23 cellular contexts compared by ENCODE assay signal in the genomic region with DNA sequence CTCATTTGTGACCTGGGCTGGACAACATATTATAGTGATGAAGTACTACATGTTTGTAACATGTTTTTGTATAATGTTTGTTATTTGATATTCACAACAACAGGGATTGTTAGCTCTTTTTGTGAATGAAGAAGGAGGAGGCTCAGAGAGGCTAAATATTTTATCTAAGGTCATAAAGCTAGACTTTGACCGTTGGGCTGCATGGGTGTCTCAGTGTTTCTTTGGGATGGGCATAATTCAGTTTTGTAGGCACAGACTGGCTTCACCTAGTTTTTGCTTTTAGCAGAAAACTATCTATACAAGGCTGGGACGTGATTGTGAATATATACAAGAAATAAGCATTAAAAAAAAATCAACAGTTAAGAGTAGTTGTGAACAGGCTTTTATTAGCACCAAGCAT. TPM values are rescaled to one million over a fixed set of nuclear protein-coding genes. Genes with fewer than 3 reads are reported as not detected.
DNase-seq lines count a peak whose midpoint lies in the region; ATAC-seq, FAIRE-seq and TF ChIP-seq lines count a peak whose summit lies in the region.
"Had no signal": no experiment of that assay in that cellular context is flagged by ENCODE, and none has a peak within 500 bp of the region (broad histone marks: within the 10 kb centered on the region; RNA-seq: fewer than 3 reads in every experiment).

No MANE protein-coding gene starts in this region.

- POLR2A ChIA-PET in HepG2 (lab: Yijun Ruan, JAX): no interaction called here

- H3K9me3 ChIP-seq in liver (ENCODE audit: control insufficient read depth in 4 of 4, low read length in 3 of 4): no peaks in the 10 kb centered on the region
- no peaks in the 10 kb centered on the region for H3K9me3 ChIP-seq in HepG2 (ENCODE audit: low read length)
- H3K9me3 ChIP-seq: A549; BE2C; BLaER1 treated with 17β-estradiol and CSF1 and Interleukin-3, amounts not matched to agents 10 nM and 100 nM had no signal

- H3K27me3 ChIP-seq in liver (ENCODE audit: control insufficient read depth in 4 of 4, insufficient read depth in 4 of 4, low read length in 3 of 4): no peaks in the 10 kb centered on the region
- H3K27me3 ChIP-seq in HepG2 (ENCODE audit: control insufficient read depth in 1 of 2, insufficient read depth in 2 of 2, low read length in 2 of 2): no peaks in the 10 kb centered on the region
- H3K27me3 ChIP-seq: BE2C; BLaER1 treated with 17β-estradiol and CSF1 and Interleukin-3, amounts not matched to agents 10 nM and 100 nM had no signal

- no peak overlapping the region for H3K4me3 Mint-ChIP-seq in stimulated activated naive B cell treated with anti-CD40 and anti-IgM and Interleukin-4, amounts not matched to agents 10 μg/mL and 1 μg/mL and 100 μg/mL, for 72 hours
- H3K4me3 Mint-ChIP-seq: CD14-positive monocyte; CD4-positive, alpha-beta T cell; CD8-positive, alpha-beta memory T cell; H9 had no signal

- DNase-seq in HepG2 (ENCODE audit: low spot score) (no peak), left lobe of liver (ENCODE audit: low spot score) (no peak), COR-L47 (lab: John Stamatoyannopoulos, UW) (no peak), GM03348 (ENCODE audit: low spot score) (no peak)
- no peak for DNase-seq in stimulated activated naive B cell treated with anti-CD40 and anti-IgM and Interleukin-4, amounts not matched to agents 10 μg/mL and 1 μg/mL and 100 μg/mL, for 72 hours
- DNase-seq: 8988T; ACHN; AML-193; BE2C; Calu3; CD4-positive, alpha-beta T cell; CD8-positive, alpha-beta memory T cell; DMS53; DMS79 treated with DMSO at 0.1 percent for 48 hours; GF-D8; H9 had no signal

- no peaks in the 10 kb centered on the region for H3K27me3 Mint-ChIP-seq in stimulated activated naive B cell treated with anti-CD40 and anti-IgM and Interleukin-4, amounts not matched to agents 10 μg/mL and 1 μg/mL and 100 μg/mL, for 72 hours
- H3K27me3 Mint-ChIP-seq: CD4-positive, alpha-beta T cell; CD8-positive, alpha-beta memory T cell had no signal

- intact Hi-C loops in HepG2 (cut with micrococcal nuclease; ENCODE audit: unreplicated experiment): no loop called here

- 68% methylated on average over 2 of the region's 2 CpGs for WGBS in liver
- WGBS in HepG2 (ENCODE audit: low lambda C conversion rate): 76% methylated on average over 2 of the region's 2 CpGs

- H3K4me3 ChIP-seq in liver (ENCODE audit: low read depth in 1 of 3, low read length in 3 of 3) (no peak overlapping the region), HepG2 (replicated peaks in 1 of 3; ENCODE audit: insufficient read depth in 1 of 3, low read depth in 2 of 3, low read length in 3 of 3) (no peak overlapping the region)
- H3K4me3 ChIP-seq: A549; BLaER1 treated with 17β-estradiol and CSF1 and Interleukin-3, amounts not matched to agents 10 nM and 100 nM had no signal

- TF ChIP-seq EP300 in HepG2 (IDR thresholded peaks at IDR 0.05; ENCODE audit: low read depth in 2 of 2, low read length in 2 of 2): no peak
- TF ChIP-seq EP300 in HepG2 (CRISPR knock-in tag; IDR thresholded peaks at IDR 0.05; ENCODE audit: borderline replicate concordance): no peak

- no peak for FAIRE-seq in HepG2 (lab: Jason Lieb, UNC)
- FAIRE-seq: A549, GM12892, H1 had no signal

- peaks cover 22 to 42% of the 10 kb centered on the region in 2 donors for H3K36me3 Mint-ChIP-seq in stimulated activated naive B cell treated with anti-CD40 and anti-IgM and Interleukin-4, amounts not matched to agents 10 μg/mL and 1 μg/mL and 100 μg/mL, for 72 hours

- no peak for ATAC-seq in HepG2
- ATAC-seq in left lobe of liver: peak; percentile 24
- ATAC-seq in stimulated activated naive B cell treated with anti-CD40 and anti-IgM and Interleukin-4, amounts not matched to agents 10 μg/mL and 1 μg/mL and 100 μg/mL, for 72 hours (replicated peaks): no peak
- ATAC-seq: A549, HCT116 had no signal

- no peak overlapping the region for H3K4me2 ChIP-seq in HepG2 (ENCODE audit: low read depth, low read length)
- H3K4me2 ChIP-seq: A549 had no signal

- no peaks in the 10 kb centered on the region for H4K20me1 ChIP-seq in HepG2 (ENCODE audit: insufficient read depth, low read length)

- no peak for TF ChIP-seq POLR2A in HepG2 (IDR thresholded peaks at IDR 0.05; ENCODE audit: insufficient read depth in 1 of 2, low read depth in 2 of 2, low read length in 2 of 2)

- no TSS peak for BruUV-seq in HepG2 (replicated peaks; lab: Mats Ljungman, UMichigan)

- H3K4me1 Mint-ChIP-seq in stimulated activated naive B cell treated with anti-CD40 and anti-IgM and Interleukin-4, amounts not matched to agents 10 μg/mL and 1 μg/mL and 100 μg/mL, for 72 hours: peaks cover 0 to 1% of the 10 kb centered on the region in 2 donors
- H3K4me1 Mint-ChIP-seq: CD14-positive monocyte, H9 had no signal

- no peaks in the 10 kb centered on the region for H3K9me3 Mint-ChIP-seq in stimulated activated naive B cell treated with anti-CD40 and anti-IgM and Interleukin-4, amounts not matched to agents 10 μg/mL and 1 μg/mL and 100 μg/mL, for 72 hours
- H3K9me3 Mint-ChIP-seq: CD14-positive monocyte; CD4-positive, alpha-beta T cell; CD8-positive, alpha-beta memory T cell; H9 had no signal

- no peaks in the 10 kb centered on the region for H3K79me2 ChIP-seq in HepG2 (ENCODE audit: insufficient read depth, low read length)

- H3K9ac ChIP-seq in liver (ENCODE audit: low read depth in 1 of 2, low read length in 2 of 2) (no peak overlapping the region), HepG2 (ENCODE audit: insufficient read depth, low read depth, low read length) (no peak overlapping the region)
- H3K9ac ChIP-seq: BLaER1 treated with 17β-estradiol and CSF1 and Interleukin-3, amounts not matched to agents 10 nM and 100 nM had no signal

- CTCF ChIA-PET in HepG2 (lab: Yijun Ruan, JAX; ENCODE audit: low intra/inter-chr PET ratio, low total read pairs): no interaction called here

- no peak overlapping the region for H3K27ac ChIP-seq in liver (ENCODE audit: low read depth in 1 of 2, low read length in 2 of 2)
- H3K27ac ChIP-seq in HepG2 (ENCODE audit: extremely low read length, insufficient read depth, low read length): no peak overlapping the region
- H3K27ac ChIP-seq: A549 had no signal

- peaks cover 4 to 27% (median 13%) of the 10 kb centered on the region in 4 donors for H3K4me1 ChIP-seq in liver (ENCODE audit: control insufficient read depth in 4 of 4, insufficient read depth in 4 of 4, low read length in 3 of 4)
- peaks cover 20% of the 10 kb centered on the region for H3K4me1 ChIP-seq in HepG2 (ENCODE audit: insufficient read depth, low read length)
- H3K4me1 ChIP-seq: A549, BE2C had no signal

- no peak for TF ChIP-seq RAD21 in liver (IDR thresholded peaks at IDR 0.05)
- TF ChIP-seq RAD21 in HepG2 (CRISPR knock-in tag; IDR thresholded peaks at IDR 0.05): no peak

- H3K27ac Mint-ChIP-seq in stimulated activated naive B cell treated with anti-CD40 and anti-IgM and Interleukin-4, amounts not matched to agents 10 μg/mL and 1 μg/mL and 100 μg/mL, for 72 hours: peak overlapping the region; percentile 14
- H3K27ac Mint-ChIP-seq: CD14-positive monocyte; CD4-positive, alpha-beta T cell; CD8-positive, alpha-beta memory T cell had no signal

- in situ Hi-C loops in HepG2 (cut with HindIII; ENCODE audit: extremely low pct_ligation_motif_present, low pct_unique_long_range_greater_than_20kb): no loop called here

- no peak for TF ChIP-seq CTCF in liver (IDR thresholded peaks at IDR 0.05; ENCODE audit: low read depth, low read length, missing input control)
- no peak for TF ChIP-seq CTCF in HepG2 (CRISPR knock-in tag; IDR thresholded peaks at IDR 0.05)

- no peak overlapping the region for H2AFZ ChIP-seq in HepG2 (ENCODE audit: low read length)

- H3K36me3 ChIP-seq in liver (ENCODE audit: control insufficient read depth in 4 of 4, insufficient read depth in 3 of 4, low read depth in 1 of 4, low read length in 3 of 4): peaks cover 6 to 23% (median 10%) of the 10 kb centered on the region in 4 donors
- H3K36me3 ChIP-seq in HepG2 (replicated peaks in 1 of 2; ENCODE audit: control insufficient read depth in 1 of 2, insufficient read depth in 2 of 2, low read length in 2 of 2): peaks cover 1 to 37% of the 10 kb centered on the region in 2 experiments; a peak in 3 of 5 replicates

RNA-seq across cellular contexts. Expression of a gene that starts 15.0 kb away (rescaled TPM):
- 10 to 100 TPM; 15.9 to 20.2 TPM for total RNA-seq in liver
- 10 to 100 TPM; 22.4 to 24.3 TPM for polyA plus RNA-seq in liver
- total RNA-seq in HepG2 (2016; rRNA removed; fragmentation: Illumina TruSeq; extraction: Trizol): 29.8 and 45.0 TPM in 2 replicates
- total RNA-seq in HepG2 (2016; cell fraction: cytosol; rRNA removed; fragmentation: Illumina TruSeq; extraction: Trizol; ENCODE audit: low read depth): 36.2 and 49.1 TPM in 2 replicates
- total RNA-seq in HepG2 (2016; cell fraction: insoluble cytoplasmic fraction; rRNA removed; fragmentation: Illumina TruSeq; extraction: Trizol): 32.9 and 43.3 TPM in 2 replicates
- total RNA-seq in HepG2 (2016; cell fraction: membrane; rRNA removed; fragmentation: Illumina TruSeq; extraction: Trizol): 68.2 and 69.9 TPM in 2 replicates
- 14.3 and 15.8 TPM in 2 replicates for total RNA-seq in HepG2 (2016; cell fraction: nucleus; rRNA removed; fragmentation: Illumina TruSeq; extraction: Trizol)
- 29.8 and 32.4 TPM in 2 replicates for polyA plus RNA-seq in HepG2 (2011; rRNA removed)
- polyA plus RNA-seq in HepG2 (2011; cell fraction: cytosol; rRNA removed): 23.4 and 29.9 TPM in 2 replicates
- 4.6 and 7.7 TPM in 2 replicates for polyA plus RNA-seq in HepG2 (2011; cell fraction: nucleus; rRNA removed)
- polyA plus RNA-seq in HepG2 (2012): 23.6 and 24.8 TPM in 2 replicates
- polyA plus RNA-seq in HepG2 (2016; cell fraction: cytosol; fragmentation: Illumina TruSeq; extraction: Trizol; ENCODE audit: low read depth): 74.7 and 106 TPM in 2 replicates
- polyA plus RNA-seq in HepG2 (2016; cell fraction: insoluble cytoplasmic fraction; fragmentation: Illumina TruSeq; extraction: Trizol; ENCODE audit: low read depth): 66.2 and 74.2 TPM in 2 replicates
- 103 and 108 TPM in 2 replicates for polyA plus RNA-seq in HepG2 (2016; cell fraction: membrane; fragmentation: Illumina TruSeq; extraction: Trizol; ENCODE audit: low read depth)
- polyA plus RNA-seq in HepG2 (2016; cell fraction: nucleus; fragmentation: Illumina TruSeq; extraction: Trizol; ENCODE audit: insufficient read depth, low read depth): 32.3 and 39.9 TPM in 2 replicates
- polyA minus RNA-seq in HepG2 (2011; rRNA and poly(A)+ RNA removed; ENCODE audit: low replicate concordance): 5.4 and 7.5 TPM in 2 replicates
- polyA minus RNA-seq in HepG2 (2011; cell fraction: cytosol; rRNA and poly(A)+ RNA removed): 4.7 and 5.0 TPM in 2 replicates
- 5.4 and 5.7 TPM in 2 replicates for polyA minus RNA-seq in HepG2 (2011; cell fraction: nucleus; rRNA and poly(A)+ RNA removed)
- 6.3 TPM for total RNA-seq in left lobe of liver

RNA-seq across cellular contexts. Expression of a gene that starts 15.3 kb away (rescaled TPM):
- total RNA-seq in liver (10 to 100 TPM in 1 of 2 donors, 1 to 10 TPM in 1; 9.3 to 17.8 TPM), HepG2 (2016; rRNA removed; fragmentation: Illumina TruSeq; extraction: Trizol) (6.3 and 10.2 TPM in 2 replicates), left lobe of liver (21.7 TPM)
- polyA plus RNA-seq in liver (10 to 100 TPM; 15.0 to 15.6 TPM), HepG2 (2011; rRNA removed) (4.5 and 5.7 TPM in 2 replicates)
- 2.4 and 2.5 TPM in 2 replicates for total RNA-seq in HepG2 (2016; cell fraction: cytosol; rRNA removed; fragmentation: Illumina TruSeq; extraction: Trizol; ENCODE audit: low read depth)
- 6.5 and 9.4 TPM in 2 replicates for total RNA-seq in HepG2 (2016; cell fraction: insoluble cytoplasmic fraction; rRNA removed; fragmentation: Illumina TruSeq; extraction: Trizol)
- 5.6 and 6.1 TPM in 2 replicates for total RNA-seq in HepG2 (2016; cell fraction: membrane; rRNA removed; fragmentation: Illumina TruSeq; extraction: Trizol)
- 11.2 and 12.3 TPM in 2 replicates for total RNA-seq in HepG2 (2016; cell fraction: nucleus; rRNA removed; fragmentation: Illumina TruSeq; extraction: Trizol)
- 3.0 and 3.2 TPM in 2 replicates for polyA plus RNA-seq in HepG2 (2011; cell fraction: cytosol; rRNA removed)
- polyA plus RNA-seq in HepG2 (2011; cell fraction: nucleus; rRNA removed): 3.5 and 3.7 TPM in 2 replicates
- polyA plus RNA-seq in HepG2 (2012): 4.8 and 8.4 TPM in 2 replicates
- polyA plus RNA-seq in HepG2 (2016; cell fraction: cytosol; fragmentation: Illumina TruSeq; extraction: Trizol; ENCODE audit: low read depth): 2.4 and 2.8 TPM in 2 replicates
- 7.8 TPM in 2 replicates for polyA plus RNA-seq in HepG2 (2016; cell fraction: insoluble cytoplasmic fraction; fragmentation: Illumina TruSeq; extraction: Trizol; ENCODE audit: low read depth)
- 5.4 and 6.1 TPM in 2 replicates for polyA plus RNA-seq in HepG2 (2016; cell fraction: membrane; fragmentation: Illumina TruSeq; extraction: Trizol; ENCODE audit: low read depth)
- 25.6 and 26.2 TPM in 2 replicates for polyA plus RNA-seq in HepG2 (2016; cell fraction: nucleus; fragmentation: Illumina TruSeq; extraction: Trizol; ENCODE audit: insufficient read depth, low read depth)
- polyA minus RNA-seq in HepG2 (2011; rRNA and poly(A)+ RNA removed; ENCODE audit: low replicate concordance): 1.5 and 1.8 TPM in 2 replicates
- polyA minus RNA-seq in HepG2 (2011; cell fraction: cytosol; rRNA and poly(A)+ RNA removed): 0.79 and 1.7 TPM in 2 replicates
- polyA minus RNA-seq in HepG2 (2011; cell fraction: nucleus; rRNA and poly(A)+ RNA removed): 5.7 and 6.7 TPM in 2 replicates

RNA-seq across cellular contexts. Expression of a gene that starts 47.0 kb away (rescaled TPM):
- total RNA-seq in liver (100 to 1,000 TPM in 1 of 2 donors, 10 to 100 TPM in 1; 53.1 to 324 TPM), HepG2 (2016; rRNA removed; fragmentation: Illumina TruSeq; extraction: Trizol) (15.8 and 22.5 TPM in 2 replicates), left lobe of liver (526 TPM)
- polyA plus RNA-seq in liver (100 to 1,000 TPM; 618 to 784 TPM), HepG2 (2011; rRNA removed) (5.0 and 6.0 TPM in 2 replicates)
- 9.9 TPM in 2 replicates for total RNA-seq in HepG2 (2016; cell fraction: cytosol; rRNA removed; fragmentation: Illumina TruSeq; extraction: Trizol; ENCODE audit: low read depth)
- total RNA-seq in HepG2 (2016; cell fraction: insoluble cytoplasmic fraction; rRNA removed; fragmentation: Illumina TruSeq; extraction: Trizol): 15.5 and 22.6 TPM in 2 replicates
- 6.7 and 8.4 TPM in 2 replicates for total RNA-seq in HepG2 (2016; cell fraction: membrane; rRNA removed; fragmentation: Illumina TruSeq; extraction: Trizol)
- 4.8 and 6.2 TPM in 2 replicates for total RNA-seq in HepG2 (2016; cell fraction: nucleus; rRNA removed; fragmentation: Illumina TruSeq; extraction: Trizol)
- 5.4 and 6.0 TPM in 2 replicates for polyA plus RNA-seq in HepG2 (2011; cell fraction: cytosol; rRNA removed)
- polyA plus RNA-seq in HepG2 (2011; cell fraction: nucleus; rRNA removed): 2.1 and 2.9 TPM in 2 replicates
- 10.6 and 11.6 TPM in 2 replicates for polyA plus RNA-seq in HepG2 (2012)
- 5.1 and 5.3 TPM in 2 replicates for polyA plus RNA-seq in HepG2 (2016; cell fraction: cytosol; fragmentation: Illumina TruSeq; extraction: Trizol; ENCODE audit: low read depth)
- polyA plus RNA-seq in HepG2 (2016; cell fraction: insoluble cytoplasmic fraction; fragmentation: Illumina TruSeq; extraction: Trizol; ENCODE audit: low read depth): 21.3 and 24.8 TPM in 2 replicates
- 4.1 and 4.5 TPM in 2 replicates for polyA plus RNA-seq in HepG2 (2016; cell fraction: membrane; fragmentation: Illumina TruSeq; extraction: Trizol; ENCODE audit: low read depth)
- polyA plus RNA-seq in HepG2 (2016; cell fraction: nucleus; fragmentation: Illumina TruSeq; extraction: Trizol; ENCODE audit: insufficient read depth, low read depth): 10.1 and 12.6 TPM in 2 replicates
- 2.8 and 54.6 TPM in 2 replicates for polyA minus RNA-seq in HepG2 (2011; rRNA and poly(A)+ RNA removed; ENCODE audit: low replicate concordance)
- polyA minus RNA-seq in HepG2 (2011; cell fraction: cytosol; rRNA and poly(A)+ RNA removed): 3.1 and 4.8 TPM in 2 replicates
- 5.5 TPM in 2 replicates for polyA minus RNA-seq in HepG2 (2011; cell fraction: nucleus; rRNA and poly(A)+ RNA removed)
- polyA plus RNA-seq: CD8-positive, alpha-beta memory T cell had no signal
